Comparison of ENCODE assay signal across 28 cellular contexts in the genomic region with DNA sequence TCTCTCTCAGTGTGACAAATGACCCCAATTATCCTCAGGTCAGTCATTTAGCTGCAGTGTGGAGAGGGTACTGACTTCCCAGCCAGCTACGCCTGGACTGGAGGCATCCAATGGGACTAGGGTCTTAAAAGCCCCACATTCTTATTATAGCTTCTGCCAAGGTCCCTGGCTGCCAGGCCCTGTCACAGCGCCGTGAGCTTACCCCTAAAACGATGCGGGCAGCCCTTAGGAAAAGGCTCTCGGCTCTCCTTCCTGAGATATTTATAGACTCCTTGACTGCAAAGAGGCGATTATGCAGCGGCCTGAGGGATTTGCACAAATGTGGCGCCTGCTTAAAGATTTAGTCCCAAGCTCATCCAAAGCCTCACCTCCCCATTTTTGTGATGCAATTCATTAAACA.
DNase-seq lines count a peak whose midpoint lies in the region; ATAC-seq and TF ChIP-seq lines count a peak whose summit lies in the region.
"Had no signal": no experiment of that assay in that cellular context is flagged by ENCODE, and none has a peak within 500 bp of the region (broad histone marks: within the 10 kb centered on the region; RNA-seq: fewer than 3 reads in every experiment).

No MANE protein-coding gene starts in this region.

- intact Hi-C loops in heart right ventricle (cut with DNase I), result no loop called here

- no peaks in the 10 kb centered on the region for H3K9me3 Mint-ChIP-seq in naive thymus-derived CD8-positive, alpha-beta T cell
- H3K9me3 Mint-ChIP-seq: activated T-helper 2 cell treated with anti-CD3 and anti-CD28 coated beads, Interferon-gamma antibody, Interleukin-2, Interleukin-4, amounts not matched to agents 10 μg/mL and 5 μg/mL and 100 μg/mL, durations not matched to agents 14 hours and 24 hours and 36 hours; IgD-negative memory B cell; immature natural killer cell; stimulated activated naive CD8-positive, alpha-beta T cell treated with anti-CD3 and anti-CD28 coated beads, Interleukin-15, Interleukin-2, amounts not matched to agents 100 ng/mL and 50 ng/mL, for 24 hours had no signal

- H3K9ac ChIP-seq in parathyroid adenoma, result no peak overlapping the region

- peak; percentile 42 for DNase-seq in DMS79 treated with DMSO at 0.1 percent for 48 hours (lab: John Stamatoyannopoulos, UW)
- peak; percentile 65 for DNase-seq in NCI-H2227 (lab: John Stamatoyannopoulos, UW; ENCODE audit: unreplicated experiment)
- DNase-seq in heart right ventricle, result peak; percentile 15 to 33
- DNase-seq in AG20443 (ENCODE audit: low spot score), result no peak
- no peak for DNase-seq in substantia nigra (lab: John Stamatoyannopoulos, UW)
- DNase-seq in naive thymus-derived CD8-positive, alpha-beta T cell, result no peak
- DNase-seq: activated naive CD4-positive, alpha-beta T cell treated with anti-CD3 and anti-CD28 coated beads, Interleukin-2, amount 50 U/mL, for 16 hours; amniotic stem cell; brain microvascular endothelial cell; C1 segment of cervical spinal cord; COR-L47; DND-41; dorsolateral prefrontal cortex; immature natural killer cell; NCI-H1694 treated with DMSO at 0.1 percent for 48 hours; NCI-H2171 treated with DMSO at 0.1 percent for 48 hours; NCI-H526 treated with DMSO at 0.1 percent for 48 hours; SHP77 treated with DMSO at 0.1 percent for 48 hours; small intestine had no signal

- H3K79me2 ChIP-seq in parathyroid adenoma, result no peaks in the 10 kb centered on the region

- H2AFZ ChIP-seq in parathyroid adenoma, result peak overlapping the region; percentile 75

- POLR2A ChIA-PET in naive thymus-derived CD8-positive, alpha-beta T cell (lab: Charles Lee), result interaction anchor here (0.9 to 2.5 kb wide), 4 partner anchors 19 to 203 kb away, joined by 3 to 19 read pairs (median 3); no protein-coding TSS in a partner anchor

- H3K9me3 ChIP-seq in heart right ventricle (no peaks in the 10 kb centered on the region), parathyroid adenoma (ENCODE audit: control insufficient read depth, low read length) (no peaks in the 10 kb centered on the region)
- H3K9me3 ChIP-seq: gastroesophageal sphincter, thoracic aorta had no signal

- H3K4me2 ChIP-seq in parathyroid adenoma (ENCODE audit: low read length), result no peak overlapping the region

- H3K27me3 ChIP-seq in heart right ventricle (peaks cover 0 to 8% (median 0%) of the 10 kb centered on the region in 7 donors), parathyroid adenoma (ENCODE audit: control insufficient read depth, insufficient read depth, low read length) (no peaks in the 10 kb centered on the region)

- H3K4me3 Mint-ChIP-seq in naive thymus-derived CD8-positive, alpha-beta T cell, result peak overlapping the region in 1 of 10 donors; percentile 70
- H3K4me3 Mint-ChIP-seq: activated CD4-positive, alpha-beta T cell treated with anti-CD3 and anti-CD28 coated beads for 36 hours; IgD-negative memory B cell; immature natural killer cell; stimulated activated naive CD8-positive, alpha-beta T cell treated with anti-CD3 and anti-CD28 coated beads, Interleukin-15, Interleukin-2, amounts not matched to agents 100 ng/mL and 50 ng/mL, for 24 hours had no signal

- peak overlapping the region in 6 of 10 donors; percentile 35 to 78 (median 56) for H3K27ac ChIP-seq in heart right ventricle
- H3K27ac ChIP-seq in parathyroid adenoma, result peak overlapping the region; percentile 92
- no peak overlapping the region for H3K27ac ChIP-seq in substantia nigra (ENCODE audit: low read depth, low read length, poor library complexity, severe bottlenecking)
- H3K27ac ChIP-seq: brain microvascular endothelial cell, dorsolateral prefrontal cortex, gastroesophageal sphincter, thoracic aorta had no signal

- TF ChIP-seq CTCF in heart right ventricle (IDR thresholded peaks at IDR 0.05) (no peak), parathyroid adenoma (IDR thresholded peaks at IDR 0.05) (no peak)

- H3K4me1 ChIP-seq in heart right ventricle (peaks cover 0 to 23% (median 9%) of the 10 kb centered on the region in 9 donors), parathyroid adenoma (peaks cover 35% of the 10 kb centered on the region)
- H3K4me1 ChIP-seq: gastroesophageal sphincter had no signal

- peak overlapping the region in 3 of 10 donors; percentile 1 to 76 (median 69) for H3K27ac Mint-ChIP-seq in naive thymus-derived CD8-positive, alpha-beta T cell
- H3K27ac Mint-ChIP-seq: activated CD4-positive, alpha-beta T cell treated with anti-CD3 and anti-CD28 coated beads for 36 hours; activated T-helper 2 cell treated with anti-CD3 and anti-CD28 coated beads, Interferon-gamma antibody, Interleukin-2, Interleukin-4, amounts not matched to agents 10 μg/mL and 5 μg/mL and 100 μg/mL, durations not matched to agents 14 hours and 24 hours and 36 hours; IgD-negative memory B cell; immature natural killer cell; stimulated activated naive CD8-positive, alpha-beta T cell treated with anti-CD3 and anti-CD28 coated beads, Interleukin-15, Interleukin-2, amounts not matched to agents 100 ng/mL and 50 ng/mL, for 24 hours had no signal

- no peaks in the 10 kb centered on the region for H3K27me3 Mint-ChIP-seq in naive thymus-derived CD8-positive, alpha-beta T cell
- H3K27me3 Mint-ChIP-seq: activated CD4-positive, alpha-beta T cell treated with anti-CD3 and anti-CD28 coated beads for 36 hours; stimulated activated naive CD8-positive, alpha-beta T cell treated with anti-CD3 and anti-CD28 coated beads, Interleukin-15, Interleukin-2, amounts not matched to agents 100 ng/mL and 50 ng/mL, for 24 hours had no signal

- peak in 7 of 8 donors; percentile 24 to 83 (median 66) for ATAC-seq in heart right ventricle
- ATAC-seq in naive thymus-derived CD8-positive, alpha-beta T cell, result no peak
- ATAC-seq in HG02852 (IDR thresholded peaks at IDR 0.05; ENCODE audit: unreplicated experiment), result no peak
- ATAC-seq: gastroesophageal sphincter, Panc1 had no signal

- peaks cover 24 to 51% (median 40%) of the 10 kb centered on the region in 4 donors for H3K4me1 Mint-ChIP-seq in naive thymus-derived CD8-positive, alpha-beta T cell
- H3K4me1 Mint-ChIP-seq: immature natural killer cell had no signal

- no peaks in the 10 kb centered on the region for H3K36me3 Mint-ChIP-seq in naive thymus-derived CD8-positive, alpha-beta T cell
- H3K36me3 Mint-ChIP-seq: IgD-negative memory B cell, immature natural killer cell had no signal

- 20 to 30% methylated on average over 9 of the region's 9 CpGs for WGBS in heart right ventricle, 2 donors

- H3K4me3 ChIP-seq in heart right ventricle, result no peak overlapping the region
- no peak overlapping the region for H3K4me3 ChIP-seq in parathyroid adenoma (ENCODE audit: low read depth, low read length)
- H3K4me3 ChIP-seq: dorsolateral prefrontal cortex, gastroesophageal sphincter, thoracic aorta had no signal

- H3K36me3 ChIP-seq in heart right ventricle (no peaks in the 10 kb centered on the region), parathyroid adenoma (ENCODE audit: control insufficient read depth, insufficient read depth, low read length) (no peaks in the 10 kb centered on the region)
- H3K36me3 ChIP-seq: brain microvascular endothelial cell, gastroesophageal sphincter, thoracic aorta had no signal

Comparison
In these comparisons a context has a peak if more than half of its experiments do, and no peak if none do; other contexts are left out.
1. DNase-seq: peak in DMS79 treated with DMSO at 0.1 percent for 48 hours (single experiment), NCI-H2227 (single experiment) and heart right ventricle (2 of 2); none in AG20443 (single experiment), substantia nigra (0 of 49) and naive thymus-derived CD8-positive, alpha-beta T cell (0 of 10).
2. ATAC-seq: peak in heart right ventricle (7 of 8); none in naive thymus-derived CD8-positive, alpha-beta T cell (0 of 2) and HG02852 (single experiment).